Comparison of ENCODE assay signal across 24 cellular contexts in genomic region chr6:106728296-106728870, GRCh38.
DNase-seq lines count a peak whose midpoint lies in the region; ATAC-seq and TF ChIP-seq lines count a peak whose summit lies in the region.
"Had no signal": no experiment of that assay in that cellular context is flagged by ENCODE, and none has a peak within 500 bp of the region (broad histone marks: within the 10 kb centered on the region; RNA-seq: fewer than 3 reads in every experiment).

No MANE protein-coding gene starts in this region.

- no peaks in the 10 kb centered on the region for H3K27me3 ChIP-seq in OCI-LY1 (ENCODE audit: insufficient read depth, low read length)
- no peaks in the 10 kb centered on the region for H3K27me3 ChIP-seq in left lung
- no peaks in the 10 kb centered on the region for H3K27me3 ChIP-seq in stomach
- H3K27me3 ChIP-seq: foreskin keratinocyte, upper lobe of left lung had no signal

- H3K4me1 ChIP-seq in OCI-LY1 (ENCODE audit: insufficient read depth, low read length, severe bottlenecking) (peaks cover 68% of the 10 kb centered on the region), left lung (no peaks in the 10 kb centered on the region), stomach (peaks cover 9 to 38% (median 24%) of the 10 kb centered on the region in 4 donors)
- H3K4me1 ChIP-seq: upper lobe of left lung had no signal

- H3K9ac ChIP-seq in OCI-LY1 (ENCODE audit: low read length) = peak overlapping the region; percentile 53
- H3K9ac ChIP-seq: SK-N-SH had no signal

- H3K27ac ChIP-seq in OCI-LY1 (ENCODE audit: low read depth, low read length, poor library complexity, severe bottlenecking) (peak overlapping the region; percentile 96), left lung (no peak overlapping the region), stomach (peak overlapping the region in 4 of 5 donors; percentile 1 to 87 (median 34))
- H3K27ac ChIP-seq: 22Rv1, foreskin keratinocyte, RWPE1, upper lobe of left lung had no signal

- H3K4me3 ChIP-seq in OCI-LY1 (ENCODE audit: low read depth, low read length, poor library complexity, severe bottlenecking) (no peak overlapping the region), left lung (no peak overlapping the region), stomach (no peak overlapping the region)
- H3K4me3 ChIP-seq: upper lobe of left lung had no signal

- H3K36me3 ChIP-seq in OCI-LY1 (ENCODE audit: insufficient read depth, low read length) (no peaks in the 10 kb centered on the region), left lung (no peaks in the 10 kb centered on the region), stomach (no peaks in the 10 kb centered on the region)
- H3K36me3 ChIP-seq: upper lobe of left lung had no signal

- no peaks in the 10 kb centered on the region for H3K79me2 ChIP-seq in OCI-LY1 (ENCODE audit: insufficient read depth, low read length)

- H3K9me3 ChIP-seq in OCI-LY1 (ENCODE audit: low read length) (no peaks in the 10 kb centered on the region), left lung (no peaks in the 10 kb centered on the region), stomach (no peaks in the 10 kb centered on the region)
- H3K9me3 ChIP-seq: SK-N-SH, upper lobe of left lung had no signal

- H4K20me1 ChIP-seq in OCI-LY1 (ENCODE audit: insufficient read depth, low read length) = no peaks in the 10 kb centered on the region

- peak; percentile 15 for DNase-seq in DMS 273 (lab: John Stamatoyannopoulos, UW; ENCODE audit: unreplicated experiment)
- no peak for DNase-seq in DMS 273 treated with DMSO at 0.1 percent for 48 hours (lab: John Stamatoyannopoulos, UW)
- DNase-seq in left lung = peak in 1 of 2 donors; percentile 67
- DNase-seq in stomach = no peak
- no peak for DNase-seq in T-helper 9 cell
- DNase-seq: activated CD4-positive, alpha-beta T cell treated with anti-CD3 and anti-CD28 coated beads, Interleukin-2, amount 10 ng/mL, durations not matched to agents 7 days and 5 days; activated CD8-positive, alpha-beta memory T cell treated with anti-CD3 and anti-CD28 coated beads, Interleukin-2, amount 10 ng/mL, durations not matched to agents 7 days and 5 days; activated naive CD4-positive, alpha-beta T cell treated with anti-CD3 and anti-CD28 coated beads for 36 hours; activated T-cell treated with anti-CD3 and anti-CD28 coated beads, Interleukin-2, amount 50 U/mL, for 72 hours; CD8-positive, alpha-beta memory T cell; DND-41; effector memory CD4-positive, alpha-beta T cell; foreskin keratinocyte; NCI-H1105; NCI-H2029 treated with DMSO at 0.1 percent for 48 hours; NCI-H526 treated with DMSO at 0.1 percent for 48 hours; SK-N-SH; T-helper 2 cell had no signal

- TF ChIP-seq CTCF in OCI-LY1 (IDR thresholded peaks at IDR 0.05; ENCODE audit: low read length) (peak; percentile 23), left lung (IDR thresholded peaks at IDR 0.05) (no peak), stomach (IDR thresholded peaks at IDR 0.05) (no peak)

- no peak for TF ChIP-seq POLR2A in stomach (IDR thresholded peaks at IDR 0.05)

- H3F3A ChIP-seq in OCI-LY1 (ENCODE audit: insufficient read depth, low read length) = no peaks in the 10 kb centered on the region

- no peaks in the 10 kb centered on the region for H3K9me2 ChIP-seq in OCI-LY1 (ENCODE audit: low read depth, low read length)
- H3K9me2 ChIP-seq: SK-N-SH had no signal

- 65 to 75% (median 70%) methylated on average over 5 of the region's 5 CpGs for WGBS in stomach, 5 donors

- H2AFZ ChIP-seq in OCI-LY1 (ENCODE audit: low read length) = no peak overlapping the region

- no peak for TF ChIP-seq EP300 in stomach (IDR thresholded peaks at IDR 0.05)

- intact Hi-C loops in left lung (cut with DNase I) (no loop called here), stomach (cut with DNase I; ENCODE audit: low total_unique reads) (no loop called here)

- ATAC-seq in left lung (peak; percentile 95), HG03159 (IDR thresholded peaks at IDR 0.05; ENCODE audit: unreplicated experiment) (no peak), HG03025 (IDR thresholded peaks at IDR 0.05; ENCODE audit: low FRiP score, unreplicated experiment) (no peak)
- ATAC-seq: activated CD8-positive, alpha-beta memory T cell treated with anti-CD3 and anti-CD28 coated beads, Interleukin-2, amount 10 ng/mL, durations not matched to agents 7 days and 5 days; activated T-cell treated with anti-CD3 and anti-CD28 coated beads, Interleukin-2, amount 50 U/mL, for 72 hours; foreskin keratinocyte had no signal

- peak overlapping the region; percentile 54 for H3K4me2 ChIP-seq in OCI-LY1 (ENCODE audit: low read length)
- H3K4me2 ChIP-seq: SK-N-SH had no signal

Comparison
In these comparisons a context has a peak if more than half of its experiments do, and no peak if none do; other contexts are left out.
1. H3K27ac ChIP-seq: peak in OCI-LY1 (single experiment) and stomach (4 of 5); none in left lung (0 of 2).